1 cellular context compared by ENCODE assay signal in the genomic region with DNA sequence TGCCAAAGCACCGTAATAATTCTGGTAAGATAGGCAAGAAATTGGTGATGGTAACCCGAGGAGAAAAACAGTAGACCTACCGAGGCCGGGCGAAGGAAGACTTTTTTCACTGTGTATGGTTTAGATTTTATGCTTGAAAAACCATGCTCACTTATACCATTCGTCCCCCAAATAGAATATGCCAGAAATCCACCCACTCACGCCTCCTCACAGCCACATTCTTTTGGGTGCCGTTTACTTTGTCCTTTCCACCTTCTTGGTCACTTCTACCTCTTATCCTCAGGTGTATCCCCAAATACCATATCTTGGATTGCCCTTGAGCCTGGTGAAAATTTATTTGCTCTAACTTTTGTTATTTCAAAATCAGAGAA.
TF ChIP-seq lines count a peak whose summit lies in the region.

No MANE protein-coding gene starts in this region.

TF ChIP-seq in HepG2, 621 proteins besides CTCF, POLR2A, EP300 and RAD21 (continued from another document):
- TF ChIP-seq, protein P1, sequence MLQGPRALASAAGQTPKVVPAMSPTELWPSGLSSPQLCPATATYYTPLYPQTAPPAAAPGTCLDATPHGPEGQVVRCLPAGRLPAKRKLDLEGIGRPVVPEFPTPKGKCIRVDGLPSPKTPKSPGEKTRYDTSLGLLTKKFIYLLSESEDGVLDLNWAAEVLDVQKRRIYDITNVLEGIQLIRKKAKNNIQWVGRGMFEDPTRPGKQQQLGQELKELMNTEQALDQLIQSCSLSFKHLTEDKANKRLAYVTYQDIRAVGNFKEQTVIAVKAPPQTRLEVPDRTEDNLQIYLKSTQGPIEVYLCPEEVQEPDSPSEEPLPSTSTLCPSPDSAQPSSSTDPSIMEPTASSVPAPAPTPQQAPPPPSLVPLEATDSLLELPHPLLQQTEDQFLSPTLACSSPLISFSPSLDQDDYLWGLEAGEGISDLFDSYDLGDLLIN (CRISPR knock-in tag; IDR thresholded peaks at IDR 0.05; ENCODE audit: borderline replicate concordance) = no peak
- TF ChIP-seq, protein P2, sequence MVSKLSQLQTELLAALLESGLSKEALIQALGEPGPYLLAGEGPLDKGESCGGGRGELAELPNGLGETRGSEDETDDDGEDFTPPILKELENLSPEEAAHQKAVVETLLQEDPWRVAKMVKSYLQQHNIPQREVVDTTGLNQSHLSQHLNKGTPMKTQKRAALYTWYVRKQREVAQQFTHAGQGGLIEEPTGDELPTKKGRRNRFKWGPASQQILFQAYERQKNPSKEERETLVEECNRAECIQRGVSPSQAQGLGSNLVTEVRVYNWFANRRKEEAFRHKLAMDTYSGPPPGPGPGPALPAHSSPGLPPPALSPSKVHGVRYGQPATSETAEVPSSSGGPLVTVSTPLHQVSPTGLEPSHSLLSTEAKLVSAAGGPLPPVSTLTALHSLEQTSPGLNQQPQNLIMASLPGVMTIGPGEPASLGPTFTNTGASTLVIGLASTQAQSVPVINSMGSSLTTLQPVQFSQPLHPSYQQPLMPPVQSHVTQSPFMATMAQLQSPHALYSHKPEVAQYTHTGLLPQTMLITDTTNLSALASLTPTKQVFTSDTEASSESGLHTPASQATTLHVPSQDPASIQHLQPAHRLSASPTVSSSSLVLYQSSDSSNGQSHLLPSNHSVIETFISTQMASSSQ (IDR thresholded peaks at IDR 0.05; ENCODE audit: low read depth) = no peak
- TF ChIP-seq, protein P2 (CRISPR knock-in tag; IDR thresholded peaks at IDR 0.05; ENCODE audit: borderline replicate concordance) = no peak
- TF ChIP-seq POLR2AphosphoS5 (IDR thresholded peaks at IDR 0.05; ENCODE audit: low read depth, low read length) (no peak), TOE1 (CRISPR knock-in tag; IDR thresholded peaks at IDR 0.05) (no peak)
